In genomic region chr19:49664171-49665070, GRCh38 we compare ENCODE assay signal across 1 cellular context.
TF ChIP-seq lines count a peak whose summit lies in the region.

No MANE protein-coding gene starts in this region.

TF ChIP-seq in HepG2, 621 proteins besides CTCF, POLR2A, EP300 and RAD21 (continued from another document and continues in another):
- TF ChIP-seq, protein P1, sequence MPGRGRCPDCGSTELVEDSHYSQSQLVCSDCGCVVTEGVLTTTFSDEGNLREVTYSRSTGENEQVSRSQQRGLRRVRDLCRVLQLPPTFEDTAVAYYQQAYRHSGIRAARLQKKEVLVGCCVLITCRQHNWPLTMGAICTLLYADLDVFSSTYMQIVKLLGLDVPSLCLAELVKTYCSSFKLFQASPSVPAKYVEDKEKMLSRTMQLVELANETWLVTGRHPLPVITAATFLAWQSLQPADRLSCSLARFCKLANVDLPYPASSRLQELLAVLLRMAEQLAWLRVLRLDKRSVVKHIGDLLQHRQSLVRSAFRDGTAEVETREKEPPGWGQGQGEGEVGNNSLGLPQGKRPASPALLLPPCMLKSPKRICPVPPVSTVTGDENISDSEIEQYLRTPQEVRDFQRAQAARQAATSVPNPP (CRISPR knock-in tag; IDR thresholded peaks at IDR 0.05), result no peak
- TF ChIP-seq ZNF598 (CRISPR knock-in tag; IDR thresholded peaks at IDR 0.05; ENCODE audit: borderline replicate concordance) (no peak), SMYD3 (CRISPR knock-in tag; IDR thresholded peaks at IDR 0.05) (no peak), SIX1 (CRISPR knock-in tag; IDR thresholded peaks at IDR 0.05; ENCODE audit: borderline replicate concordance) (no peak), RXRA (CRISPR knock-in tag; IDR thresholded peaks at IDR 0.05) (peak; percentile 55; the same call in 1 of the 2 replicates), TEF (CRISPR knock-in tag; IDR thresholded peaks at IDR 0.05) (no peak), ZNF407 (CRISPR knock-in tag; IDR thresholded peaks at IDR 0.05; ENCODE audit: not compliant biosample characterization) (no peak), GTF2F1 (IDR thresholded peaks at IDR 0.05; ENCODE audit: low read length) (no peak), TSC22D2 (CRISPR knock-in tag; IDR thresholded peaks at IDR 0.05; ENCODE audit: borderline replicate concordance) (0 out of 2 replicates have a peak, but pooled peaks have one; percentile 40), SNAPC4 (CRISPR knock-in tag; IDR thresholded peaks at IDR 0.05) (no peak), MLLT10 (CRISPR knock-in tag; IDR thresholded peaks at IDR 0.05) (no peak), HNRNPH1 (optimal IDR thresholded peaks at IDR 0.05; ENCODE audit: low read depth, low read length) (no peak), ESRRA (CRISPR knock-in tag; IDR thresholded peaks at IDR 0.05; ENCODE audit: low read depth) (no peak), RXRB (CRISPR knock-in tag; IDR thresholded peaks at IDR 0.05; ENCODE audit: borderline replicate concordance) (no peak; the same call in 1 of the 2 replicates), ZNF503 (CRISPR knock-in tag; IDR thresholded peaks at IDR 0.05) (no peak), ZFY (CRISPR knock-in tag; IDR thresholded peaks at IDR 0.05) (peak; percentile 76), HNRNPLL (IDR thresholded peaks at IDR 0.05; ENCODE audit: low read depth, low read length, poor library complexity, severe bottlenecking) (peak; percentile 95), ZNF616 (CRISPR knock-in tag; IDR thresholded peaks at IDR 0.05; ENCODE audit: low read depth) (no peak), POGZ (CRISPR knock-in tag; IDR thresholded peaks at IDR 0.05) (no peak), ZXDC (CRISPR knock-in tag; IDR thresholded peaks at IDR 0.05) (no peak), IKZF1 (IDR thresholded peaks at IDR 0.05) (no peak), ZNF766 (CRISPR knock-in tag; IDR thresholded peaks at IDR 0.05; ENCODE audit: borderline replicate concordance) (no peak), RFX3 (CRISPR knock-in tag; IDR thresholded peaks at IDR 0.05) (no peak), MAFK (conservative IDR thresholded peaks at IDR 0.05 in 1 of 2, IDR thresholded peaks at IDR 0.05 in 1 of 2; ENCODE audit: low read length in 2 of 2) (no peak), TFAP4 (IDR thresholded peaks at IDR 0.05; ENCODE audit: borderline replicate concordance, low read depth) (peak; percentile 29; the same call in 1 of the 2 replicates), ZFP62 (CRISPR knock-in tag; IDR thresholded peaks at IDR 0.05) (no peak), ZNF629 (CRISPR knock-in tag; conservative IDR thresholded peaks at IDR 0.05) (no peak), FOXP1 (IDR thresholded peaks at IDR 0.05) (no peak), FOXP1 (CRISPR knock-in tag; IDR thresholded peaks at IDR 0.05) (no peak), SIN3B (IDR thresholded peaks at IDR 0.05; ENCODE audit: low read length) (no peak), ZIK1 (CRISPR knock-in tag; IDR thresholded peaks at IDR 0.05; ENCODE audit: borderline replicate concordance, low read depth) (no peak), ARID2 (CRISPR knock-in tag; IDR thresholded peaks at IDR 0.05; ENCODE audit: borderline replicate concordance) (no peak)
- TF ChIP-seq, protein P2, sequence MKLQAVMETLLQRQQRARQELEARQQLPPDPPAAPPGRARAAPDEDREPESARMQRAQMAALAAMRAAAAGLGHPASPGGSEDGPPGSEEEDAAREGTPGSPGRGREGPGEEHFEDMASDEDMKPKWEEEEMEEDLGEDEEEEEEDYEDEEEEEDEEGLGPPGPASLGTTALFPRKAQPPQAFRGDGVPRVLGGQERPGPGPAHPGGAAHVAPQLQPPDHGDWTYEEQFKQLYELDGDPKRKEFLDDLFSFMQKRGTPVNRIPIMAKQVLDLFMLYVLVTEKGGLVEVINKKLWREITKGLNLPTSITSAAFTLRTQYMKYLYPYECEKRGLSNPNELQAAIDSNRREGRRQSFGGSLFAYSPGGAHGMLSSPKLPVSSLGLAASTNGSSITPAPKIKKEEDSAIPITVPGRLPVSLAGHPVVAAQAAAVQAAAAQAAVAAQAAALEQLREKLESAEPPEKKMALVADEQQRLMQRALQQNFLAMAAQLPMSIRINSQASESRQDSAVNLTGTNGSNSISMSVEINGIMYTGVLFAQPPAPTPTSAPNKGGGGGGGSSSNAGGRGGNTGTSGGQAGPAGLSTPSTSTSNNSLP (IDR thresholded peaks at IDR 0.05; ENCODE audit: low read depth, low read length), result no peak
- TF ChIP-seq, protein P3, sequence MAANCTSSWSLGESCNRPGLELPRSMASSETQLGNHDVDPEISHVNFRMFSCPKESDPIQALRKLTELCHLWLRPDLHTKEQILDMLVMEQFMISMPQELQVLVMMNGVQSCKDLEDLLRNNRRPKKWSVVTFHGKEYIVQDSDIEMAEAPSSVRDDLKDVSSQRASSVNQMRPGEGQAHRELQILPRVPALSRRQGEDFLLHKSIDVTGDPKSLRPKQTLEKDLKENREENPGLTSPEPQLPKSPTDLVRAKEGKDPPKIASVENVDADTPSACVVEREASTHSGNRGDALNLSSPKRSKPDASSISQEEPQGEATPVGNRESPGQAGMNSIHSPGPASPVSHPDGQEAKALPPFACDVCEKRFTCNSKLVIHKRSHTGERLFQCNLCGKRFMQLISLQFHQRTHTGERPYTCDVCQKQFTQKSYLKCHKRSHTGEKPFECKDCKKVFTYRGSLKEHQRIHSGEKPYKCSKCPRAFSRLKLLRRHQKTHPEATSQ (CRISPR knock-in tag; IDR thresholded peaks at IDR 0.05; ENCODE audit: borderline replicate concordance), result no peak
